17 cellular contexts compared by ENCODE assay signal in genomic region chr7:150753239-150753638, GRCh38. TPM values are rescaled to one million over a fixed set of nuclear protein-coding genes. Genes with fewer than 3 reads are reported as not detected.
DNase-seq lines count a peak whose midpoint lies in the region; ATAC-seq and TF ChIP-seq lines count a peak whose summit lies in the region.
"Had no signal": no experiment of that assay in that cellular context is flagged by ENCODE, and none has a peak within 500 bp of the region (broad histone marks: within the 10 kb centered on the region; RNA-seq: fewer than 3 reads in every experiment).

No MANE protein-coding gene starts in this region.

- DNase-seq in activated naive CD4-positive, alpha-beta T cell treated with anti-CD3 and anti-CD28 coated beads for 36 hours, result no peak
- DNase-seq in activated naive CD4-positive, alpha-beta T cell treated with Interleukin-2 at 50 U/mL for 16 hours, result no peak
- DNase-seq in MV-4-11 (lab: John Stamatoyannopoulos, UW) (peak; percentile 72), 8988T (no peak), kidney tubule cell (ENCODE audit: low spot score) (no peak), osteocyte (ENCODE audit: extremely low spot score, unreplicated experiment) (no peak)
- DNase-seq in activated naive CD8-positive, alpha-beta T cell treated with anti-CD3 and anti-CD28 coated beads, Interleukin-2, amount 50 U/mL, for 24 hours, result no peak
- DNase-seq: colonic mucosa, foreskin fibroblast, mammary epithelial cell, NCI-H1694 treated with DMSO at 0.1 percent for 48 hours, NCI-H446, psoas muscle, SJCRH30, stomach had no signal

- H3K27ac Mint-ChIP-seq in activated naive CD4-positive, alpha-beta T cell treated with anti-CD3 and anti-CD28 coated beads for 36 hours, result peak overlapping the region; percentile 98
- H3K27ac Mint-ChIP-seq in activated naive CD8-positive, alpha-beta T cell treated with anti-CD3 and anti-CD28 coated beads, Interleukin-2, amount 50 U/mL, for 24 hours, result peak overlapping the region; percentile 96
- peak overlapping the region; percentile 99 for H3K27ac Mint-ChIP-seq in stimulated activated naive CD8-positive, alpha-beta T cell treated with anti-CD3 and anti-CD28 coated beads, Interleukin-15, Interleukin-2, amounts not matched to agents 100 ng/mL and 50 ng/mL, for 24 hours
- no peak overlapping the region for H3K27ac Mint-ChIP-seq in osteocyte (ENCODE audit: unreplicated experiment)

- TF ChIP-seq CTCF in osteocyte (IDR thresholded peaks at IDR 0.05), result no peak

- no peak for ATAC-seq in activated naive CD8-positive, alpha-beta T cell treated with anti-CD3 and anti-CD28 coated beads, Interleukin-2, amount 50 U/mL, for 24 hours
- ATAC-seq: psoas muscle had no signal

- H3K9me3 Mint-ChIP-seq in activated naive CD4-positive, alpha-beta T cell treated with anti-CD3 and anti-CD28 coated beads for 36 hours, result no peaks in the 10 kb centered on the region
- H3K9me3 Mint-ChIP-seq in activated naive CD8-positive, alpha-beta T cell treated with anti-CD3 and anti-CD28 coated beads, Interleukin-2, amount 50 U/mL, for 24 hours, result peaks cover 3% of the 10 kb centered on the region
- H3K9me3 Mint-ChIP-seq in stimulated activated naive CD8-positive, alpha-beta T cell treated with anti-CD3 and anti-CD28 coated beads, Interleukin-15, Interleukin-2, amounts not matched to agents 100 ng/mL and 50 ng/mL, for 24 hours, result no peaks in the 10 kb centered on the region
- no peaks in the 10 kb centered on the region for H3K9me3 Mint-ChIP-seq in osteocyte (ENCODE audit: unreplicated experiment)

- H3K4me1 Mint-ChIP-seq in activated naive CD4-positive, alpha-beta T cell treated with anti-CD3 and anti-CD28 coated beads for 36 hours (ENCODE audit: low read depth), result peaks cover 79% of the 10 kb centered on the region
- peaks cover 81% of the 10 kb centered on the region for H3K4me1 Mint-ChIP-seq in activated naive CD8-positive, alpha-beta T cell treated with anti-CD3 and anti-CD28 coated beads, Interleukin-2, amount 50 U/mL, for 24 hours
- peaks cover 82% of the 10 kb centered on the region for H3K4me1 Mint-ChIP-seq in stimulated activated naive CD8-positive, alpha-beta T cell treated with anti-CD3 and anti-CD28 coated beads, Interleukin-15, Interleukin-2, amounts not matched to agents 100 ng/mL and 50 ng/mL, for 24 hours (ENCODE audit: low read depth)
- no peaks in the 10 kb centered on the region for H3K4me1 Mint-ChIP-seq in osteocyte (ENCODE audit: unreplicated experiment)

- intact Hi-C loops in activated naive CD4-positive, alpha-beta T cell treated with anti-CD3 and anti-CD28 coated beads for 36 hours (cut with micrococcal nuclease), result no loop called here

- no peaks in the 10 kb centered on the region for H3K36me3 Mint-ChIP-seq in activated naive CD4-positive, alpha-beta T cell treated with anti-CD3 and anti-CD28 coated beads for 36 hours (ENCODE audit: low read depth)
- no peaks in the 10 kb centered on the region for H3K36me3 Mint-ChIP-seq in activated naive CD8-positive, alpha-beta T cell treated with anti-CD3 and anti-CD28 coated beads, Interleukin-2, amount 50 U/mL, for 24 hours (ENCODE audit: low read depth)
- H3K36me3 Mint-ChIP-seq in stimulated activated naive CD8-positive, alpha-beta T cell treated with anti-CD3 and anti-CD28 coated beads, Interleukin-15, Interleukin-2, amounts not matched to agents 100 ng/mL and 50 ng/mL, for 24 hours (ENCODE audit: low read depth), result no peaks in the 10 kb centered on the region
- H3K36me3 Mint-ChIP-seq in osteocyte (ENCODE audit: unreplicated experiment), result no peaks in the 10 kb centered on the region

- CTCF ChIA-PET in activated naive CD4-positive, alpha-beta T cell treated with anti-CD3 and anti-CD28 coated beads for 36 hours (lab: Charles Lee), result interaction anchor here (1.5 to 4.1 kb wide), 3 partner anchors 9 to 192 kb away, joined by 3 to 18 read pairs (median 9); no protein-coding TSS in a partner anchor

- peak overlapping the region; percentile 0 for H3K4me3 Mint-ChIP-seq in activated naive CD4-positive, alpha-beta T cell treated with anti-CD3 and anti-CD28 coated beads for 36 hours
- no peak overlapping the region for H3K4me3 Mint-ChIP-seq in activated naive CD8-positive, alpha-beta T cell treated with anti-CD3 and anti-CD28 coated beads, Interleukin-2, amount 50 U/mL, for 24 hours
- H3K4me3 Mint-ChIP-seq in stimulated activated naive CD8-positive, alpha-beta T cell treated with anti-CD3 and anti-CD28 coated beads, Interleukin-15, Interleukin-2, amounts not matched to agents 100 ng/mL and 50 ng/mL, for 24 hours, result no peak overlapping the region
- H3K4me3 Mint-ChIP-seq in osteocyte (ENCODE audit: unreplicated experiment), result no peak overlapping the region

- H3K27me3 Mint-ChIP-seq in activated naive CD4-positive, alpha-beta T cell treated with anti-CD3 and anti-CD28 coated beads for 36 hours (ENCODE audit: low read depth), result no peaks in the 10 kb centered on the region
- H3K27me3 Mint-ChIP-seq in activated naive CD8-positive, alpha-beta T cell treated with anti-CD3 and anti-CD28 coated beads, Interleukin-2, amount 50 U/mL, for 24 hours, result no peaks in the 10 kb centered on the region
- H3K27me3 Mint-ChIP-seq in stimulated activated naive CD8-positive, alpha-beta T cell treated with anti-CD3 and anti-CD28 coated beads, Interleukin-15, Interleukin-2, amounts not matched to agents 100 ng/mL and 50 ng/mL, for 24 hours, result no peaks in the 10 kb centered on the region
- H3K27me3 Mint-ChIP-seq in osteocyte (ENCODE audit: unreplicated experiment), result no peaks in the 10 kb centered on the region

RNA-seq across cellular contexts. Expression of gene GIMAP5, which starts 16.0 kb away (rescaled TPM):
- total RNA-seq in activated naive CD4-positive, alpha-beta T cell treated with anti-CD3 and anti-CD28 coated beads for 36 hours, result 10 to 100 TPM; 32.1 to 32.3 TPM
- not detected in 2 replicates for total RNA-seq in osteocyte
- total RNA-seq: mammary epithelial cell, SJCRH30 had no signal

RNA-seq across cellular contexts. Expression of gene GIMAP1, which starts 36.8 kb away (rescaled TPM):
- total RNA-seq in activated naive CD4-positive, alpha-beta T cell treated with anti-CD3 and anti-CD28 coated beads for 36 hours, result 1 to 10 TPM; 5.1 to 5.3 TPM
- total RNA-seq in osteocyte, result not detected in 2 replicates
- total RNA-seq: mammary epithelial cell, SJCRH30 had no signal

RNA-seq across cellular contexts. Expression of gene TMEM176B, which starts 46.9 kb away (rescaled TPM):
- not detected for total RNA-seq in activated naive CD4-positive, alpha-beta T cell treated with anti-CD3 and anti-CD28 coated beads for 36 hours
- not detected in 2 replicates for total RNA-seq in osteocyte
- total RNA-seq: endothelial cell of umbilical vein, SJCRH30 had no signal

RNA-seq across cellular contexts. Expression of gene TMEM176A, which starts 47.3 kb away (rescaled TPM):
- not detected for total RNA-seq in activated naive CD4-positive, alpha-beta T cell treated with anti-CD3 and anti-CD28 coated beads for 36 hours
- not detected in 2 replicates for total RNA-seq in osteocyte
- total RNA-seq: endothelial cell of umbilical vein, mammary epithelial cell, SJCRH30 had no signal

Comparison
In these comparisons a context has a peak if more than half of its experiments do, and no peak if none do; other contexts are left out.
1. RNA of gene GIMAP5, which starts 16.0 kb away (total RNA-seq): 32.1 to 32.3 TPM in activated naive CD4-positive, alpha-beta T cell treated with anti-CD3 and anti-CD28 coated beads for 36 hours; not detected in osteocyte; every median in the first group is over 10 times any median in the second.